In genomic region chr3:155853214-155854146, GRCh38 we compare ENCODE assay signal across 8 cellular contexts. TPM values are rescaled to one million over a fixed set of nuclear protein-coding genes. Genes with fewer than 3 reads are reported as not detected.
DNase-seq lines count a peak whose midpoint lies in the region; ATAC-seq, FAIRE-seq and TF ChIP-seq lines count a peak whose summit lies in the region.

No MANE protein-coding gene starts in this region.

- H3K36me3 Mint-ChIP-seq in activated T-cell treated with anti-CD3 and anti-CD28 coated beads, Interleukin-2, amount 50 U/mL, for 72 hours (ENCODE audit: insufficient read depth in 2 of 2): peaks cover 15 to 18% of the 10 kb centered on the region in 2 donors
- peaks cover 3% of the 10 kb centered on the region for H3K36me3 Mint-ChIP-seq in osteocyte (ENCODE audit: unreplicated experiment)

- H4K20me1 ChIP-seq in DND-41 (ENCODE audit: insufficient read depth, low read length): no peaks in the 10 kb centered on the region; the same call in 1 of the 2 replicates

- peaks cover 52% of the 10 kb centered on the region for H3K4me1 ChIP-seq in DND-41 (ENCODE audit: insufficient read depth, low read length)

- peak overlapping the region; percentile 85 for H3K9ac ChIP-seq in DND-41 (ENCODE audit: low read depth, low read length)

- no peaks in the 10 kb centered on the region for H3K27me3 ChIP-seq in DND-41 (ENCODE audit: insufficient read depth, low read length, poor library complexity)

- peak overlapping the region; percentile 80 to 84 for H3K4me3 ChIP-seq in DND-41 (ENCODE audit: low read depth in 1 of 2, low read length in 2 of 2)

- H3K4me1 Mint-ChIP-seq in activated T-cell treated with anti-CD3 and anti-CD28 coated beads, Interleukin-2, amount 50 U/mL, for 72 hours (ENCODE audit: low read depth): peaks cover 40% of the 10 kb centered on the region
- H3K4me1 Mint-ChIP-seq in osteocyte (ENCODE audit: unreplicated experiment): peaks cover 36% of the 10 kb centered on the region

- H3K27ac Mint-ChIP-seq in activated T-cell treated with anti-CD3 and anti-CD28 coated beads, Interleukin-2, amount 50 U/mL, for 72 hours: peak overlapping the region; percentile 99
- peak overlapping the region; percentile 98 for H3K27ac Mint-ChIP-seq in osteocyte (ENCODE audit: unreplicated experiment)

- no peaks in the 10 kb centered on the region for H3K9me3 Mint-ChIP-seq in activated T-cell treated with anti-CD3 and anti-CD28 coated beads, Interleukin-2, amount 50 U/mL, for 72 hours
- H3K9me3 Mint-ChIP-seq in osteocyte (ENCODE audit: unreplicated experiment): peaks cover 4% of the 10 kb centered on the region

- peak overlapping the region; percentile 89 for H2AFZ ChIP-seq in DND-41 (ENCODE audit: low read depth, low read length)

- peak; percentile 3 for ATAC-seq in DND-41 (ENCODE audit: insufficient read depth, low read depth)
- ATAC-seq in GM21619 (IDR thresholded peaks at IDR 0.05; ENCODE audit: unreplicated experiment): peak; percentile 6
- ATAC-seq in activated T-cell treated with anti-CD3 and anti-CD28 coated beads, Interleukin-2, amount 50 U/mL, for 72 hours (replicated peaks in 1 of 2): peak; percentile 2 to 5

- peak overlapping the region; percentile 78 for H3K4me2 ChIP-seq in DND-41 (ENCODE audit: insufficient read depth, low read length)

- TF ChIP-seq CTCF in DND-41 (IDR thresholded peaks at IDR 0.05; ENCODE audit: borderline replicate concordance, extremely low read depth, low read length, poor library complexity, severe bottlenecking) (no peak), osteocyte (IDR thresholded peaks at IDR 0.05) (no peak)

- peak overlapping the region; percentile 97 to 98 for H3K4me3 Mint-ChIP-seq in activated T-cell treated with anti-CD3 and anti-CD28 coated beads, Interleukin-2, amount 50 U/mL, for 72 hours
- H3K4me3 Mint-ChIP-seq in osteocyte (ENCODE audit: unreplicated experiment): peak overlapping the region; percentile 96

- H3K27ac ChIP-seq in DND-41 (ENCODE audit: low read length): peak overlapping the region; percentile 82

- H3K27me3 Mint-ChIP-seq in activated T-cell treated with anti-CD3 and anti-CD28 coated beads, Interleukin-2, amount 50 U/mL, for 72 hours (ENCODE audit: low read depth): no peaks in the 10 kb centered on the region
- peaks cover 3% of the 10 kb centered on the region for H3K27me3 Mint-ChIP-seq in osteocyte (ENCODE audit: unreplicated experiment)

- peaks cover 55% of the 10 kb centered on the region for H3K79me2 ChIP-seq in DND-41 (ENCODE audit: insufficient read depth, low read length)

- H3K9me3 ChIP-seq in DND-41 (ENCODE audit: insufficient read depth, low read length, severe bottlenecking): no peaks in the 10 kb centered on the region

- peaks cover 5% of the 10 kb centered on the region for H3K36me3 ChIP-seq in DND-41 (ENCODE audit: insufficient read depth, low read length)

- FAIRE-seq in frontal cortex (lab: Jason Lieb, UNC): no peak

- DNase-seq in DND-41 (peak; percentile 27), LHCN-M2 (ENCODE audit: low read depth) (peak; percentile 9), glomerular visceral epithelial cell (ENCODE audit: extremely low spot score) (peak; percentile 7), osteocyte (ENCODE audit: extremely low spot score, unreplicated experiment) (peak; percentile 83), cerebellar nuclear complex (lab: John Stamatoyannopoulos, UW) (no peak), frontal cortex (ENCODE audit: low spot score in 2 of 2) (no peak)
- DNase-seq in activated T-cell treated with anti-CD3 and anti-CD28 coated beads, Interleukin-2, amount 50 U/mL, for 72 hours: peak; percentile 41

RNA-seq across cellular contexts. Expression of gene SLC33A1, which starts 0.7 kb away (rescaled TPM):
- 28.2 and 30.5 TPM in 2 replicates for total RNA-seq in LHCN-M2 (2014; rRNA removed)
- polyA plus RNA-seq in LHCN-M2 (2012): 9.6 TPM
- 10 to 100 TPM; 30.0 to 39.5 TPM for total RNA-seq in activated T-cell treated with anti-CD3 and anti-CD28 coated beads, Interleukin-2, amount 50 U/mL, for 72 hours
- 30.6 and 31.7 TPM in 2 replicates for total RNA-seq in osteocyte
- 53.8 TPM for total RNA-seq in frontal cortex

RNA-seq across cellular contexts. Expression of gene GMPS, which starts 17.0 kb away (rescaled TPM):
- total RNA-seq in LHCN-M2 (2014; rRNA removed) (73.2 and 84.3 TPM in 2 replicates), osteocyte (60.8 and 61.6 TPM in 2 replicates), frontal cortex (44.0 TPM)
- polyA plus RNA-seq in LHCN-M2 (2012): 39.8 TPM
- total RNA-seq in activated T-cell treated with anti-CD3 and anti-CD28 coated beads, Interleukin-2, amount 50 U/mL, for 72 hours: 100 to 1,000 TPM; 126 to 147 TPM

RNA-seq across cellular contexts. Expression of gene C3orf33, which starts 47.4 kb away (rescaled TPM):
- 3.4 and 4.1 TPM in 2 replicates for total RNA-seq in LHCN-M2 (2014; rRNA removed)
- polyA plus RNA-seq in LHCN-M2 (2012): 1.1 TPM
- total RNA-seq in activated T-cell treated with anti-CD3 and anti-CD28 coated beads, Interleukin-2, amount 50 U/mL, for 72 hours: 1 to 10 TPM; 3.3 to 5.1 TPM
- total RNA-seq in osteocyte: 3.2 and 3.9 TPM in 2 replicates
- total RNA-seq in frontal cortex: 17.9 TPM

Comparison
In these comparisons a context has a peak if more than half of its experiments do, and no peak if none do; other contexts are left out.
1. DNase-seq: peak in DND-41 (single experiment), LHCN-M2 (single experiment), activated T-cell treated with anti-CD3 and anti-CD28 coated beads, Interleukin-2, amount 50 U/mL, for 72 hours (2 of 2), glomerular visceral epithelial cell (single experiment) and osteocyte (single experiment); none in cerebellar nuclear complex (0 of 2) and frontal cortex (0 of 2).
2. Peak in every context shown above with its lines, with median percentiles within 50 percentile points of each other: ATAC-seq.